Comparison of ENCODE assay signal across 9 cellular contexts in genomic region chr11:62854013-62854824, GRCh38. TPM values are rescaled to one million over a fixed set of nuclear protein-coding genes. Genes with fewer than 3 reads are reported as not detected.
DNase-seq lines count a peak whose midpoint lies in the region; ATAC-seq, FAIRE-seq and TF ChIP-seq lines count a peak whose summit lies in the region.
"Had no signal": no experiment of that assay in that cellular context is flagged by ENCODE, and none has a peak within 500 bp of the region (broad histone marks: within the 10 kb centered on the region; RNA-seq: fewer than 3 reads in every experiment).

No MANE protein-coding gene starts in this region.

- DNase-seq in left ventricle myocardium inferior: no peak
- no peak for DNase-seq in left cardiac atrium
- DNase-seq in astrocyte (ENCODE audit: low read depth): no peak
- DNase-seq in lung (ENCODE audit: low spot score): no peak
- DNase-seq in upper lobe of right lung: no peak
- no peak for DNase-seq in NOMO-1 treated with dmso at 0.1 percent for 144 hours (lab: John Stamatoyannopoulos, UW; ENCODE audit: unreplicated experiment)

- TF ChIP-seq CTCF in left ventricle myocardium inferior (IDR thresholded peaks at IDR 0.05; ENCODE audit: borderline replicate concordance) (no peak), astrocyte (IDR thresholded peaks at IDR 0.05; ENCODE audit: insufficient read depth, low read depth, low read length) (no peak), lung (IDR thresholded peaks at IDR 0.05; ENCODE audit: control extremely low read depth, extremely low read depth) (no peak), upper lobe of right lung (IDR thresholded peaks at IDR 0.05) (no peak)

- H3K4me2 ChIP-seq in astrocyte (ENCODE audit: low read length): peak overlapping the region; percentile 99

- H3K4me3 Mint-ChIP-seq in astrocyte (ENCODE audit: unreplicated experiment): peak overlapping the region; percentile 98

- FAIRE-seq in astrocyte (lab: Jason Lieb, UNC): no peak

- peak overlapping the region; percentile 56 for H3K27ac Mint-ChIP-seq in astrocyte (ENCODE audit: unreplicated experiment)

- intact Hi-C loops in left ventricle myocardium inferior (cut with micrococcal nuclease) (no loop called here), left cardiac atrium (cut with DNase I) (loop anchor here in 1 of 2 donors (10.0 kb wide), 1 partner anchor 249 kb away; the partner anchor contains the start of gene MTA2), upper lobe of right lung (cut with DNase I) (loop anchor here (10.0 kb wide), 1 partner anchor 59 kb away; the partner anchor contains the start of gene TMEM223)

- no peaks in the 10 kb centered on the region for H3K27me3 ChIP-seq in left ventricle myocardium inferior (ENCODE audit: low read depth)
- no peaks in the 10 kb centered on the region for H3K27me3 ChIP-seq in astrocyte (ENCODE audit: insufficient read depth, low read length)
- H3K27me3 ChIP-seq in lung (ENCODE audit: control insufficient read depth, insufficient read depth): no peaks in the 10 kb centered on the region
- H3K27me3 ChIP-seq in upper lobe of right lung: no peaks in the 10 kb centered on the region

- no peaks in the 10 kb centered on the region for H3K9me3 Mint-ChIP-seq in astrocyte (ENCODE audit: unreplicated experiment)

- peaks cover 35% of the 10 kb centered on the region for H3K4me1 Mint-ChIP-seq in astrocyte (ENCODE audit: low read depth, unreplicated experiment)

- peak overlapping the region; percentile 91 for H3K9ac ChIP-seq in astrocyte (ENCODE audit: low read length)

- ATAC-seq in left cardiac atrium: no peak
- ATAC-seq in lung (ENCODE audit: insufficient read depth, low FRiP score): no peak
- no peak for ATAC-seq in upper lobe of right lung
- ATAC-seq in GM19397 (IDR thresholded peaks at IDR 0.05; ENCODE audit: unreplicated experiment): no peak
- ATAC-seq in GM21786 (IDR thresholded peaks at IDR 0.05; ENCODE audit: unreplicated experiment): no peak

- peaks cover 44% of the 10 kb centered on the region for H3K4me1 ChIP-seq in left ventricle myocardium inferior
- H3K4me1 ChIP-seq in astrocyte (ENCODE audit: insufficient read depth, low read length): peaks cover 22% of the 10 kb centered on the region
- H3K4me1 ChIP-seq in lung (ENCODE audit: control insufficient read depth in 2 of 2, insufficient read depth in 2 of 2, low read length in 2 of 2): peaks cover 2 to 12% of the 10 kb centered on the region in 2 donors
- H3K4me1 ChIP-seq in upper lobe of right lung: peaks cover 27% of the 10 kb centered on the region

- H4K20me1 ChIP-seq in astrocyte (ENCODE audit: insufficient read depth, low read length): peaks cover 46% of the 10 kb centered on the region

- H3K36me3 ChIP-seq in left ventricle myocardium inferior: peaks cover 33% of the 10 kb centered on the region
- peaks cover 35% of the 10 kb centered on the region for H3K36me3 ChIP-seq in astrocyte (ENCODE audit: insufficient read depth, low read length)
- peaks cover 13 to 16% of the 10 kb centered on the region in 2 donors for H3K36me3 ChIP-seq in lung (ENCODE audit: control insufficient read depth in 2 of 2, insufficient read depth in 2 of 2, low read length in 2 of 2)
- H3K36me3 ChIP-seq in upper lobe of right lung: peaks cover 36% of the 10 kb centered on the region

- H3K9me3 ChIP-seq in left ventricle myocardium inferior (replicated peaks) (no peaks in the 10 kb centered on the region), astrocyte (ENCODE audit: insufficient read depth, low read depth, low read length) (no peaks in the 10 kb centered on the region), lung (ENCODE audit: control insufficient read depth in 2 of 2, insufficient read depth in 1 of 2, low read length in 1 of 2) (no peaks in the 10 kb centered on the region), upper lobe of right lung (no peaks in the 10 kb centered on the region)

- H3K4me3 ChIP-seq in left ventricle myocardium inferior: peak overlapping the region; percentile 94
- peak overlapping the region; percentile 92 for H3K4me3 ChIP-seq in astrocyte (ENCODE audit: insufficient read depth, low read depth, low read length)
- peak overlapping the region; percentile 86 for H3K4me3 ChIP-seq in lung
- H3K4me3 ChIP-seq in upper lobe of right lung: peak overlapping the region; percentile 87

- peaks cover 50% of the 10 kb centered on the region for H3K79me2 ChIP-seq in astrocyte (ENCODE audit: insufficient read depth, low read length)

- H3K27me3 Mint-ChIP-seq in astrocyte (ENCODE audit: low read depth, unreplicated experiment): no peaks in the 10 kb centered on the region

- 14 to 21% methylated on average over 8 of the region's 8 CpGs for WGBS in lung, 2 donors

- H3K27ac ChIP-seq in left ventricle myocardium inferior (replicated peaks) (peak overlapping the region; percentile 88), astrocyte (ENCODE audit: low read depth, low read length) (no peak overlapping the region), lung (ENCODE audit: low read depth in 1 of 2, low read length in 1 of 2) (peak overlapping the region in 1 of 2 donors; percentile 88), upper lobe of right lung (peak overlapping the region; percentile 24)

- no peak overlapping the region for H2AFZ ChIP-seq in astrocyte (ENCODE audit: low read depth, low read length)

- H3K36me3 Mint-ChIP-seq in astrocyte (ENCODE audit: low read depth, unreplicated experiment): peaks cover 30% of the 10 kb centered on the region

RNA-seq across cellular contexts. Expression of gene WDR74, which starts 14.8 kb away (rescaled TPM):
- 24.3 TPM for total RNA-seq in left ventricle myocardium inferior
- total RNA-seq in left cardiac atrium: 10 to 100 TPM; 24.6 to 32.2 TPM
- 46.8 and 53.5 TPM in 2 replicates for total RNA-seq in astrocyte
- total RNA-seq in lung: 10 to 100 TPM; 26.2 to 41.4 TPM
- 10 to 100 TPM; 42.5 to 64.1 TPM for polyA plus RNA-seq in lung
- total RNA-seq in upper lobe of right lung: 43.9 TPM

RNA-seq across cellular contexts. Expression of gene TEX54, which starts 21.6 kb away (rescaled TPM):
- total RNA-seq in left ventricle myocardium inferior: not detected
- not detected for total RNA-seq in left cardiac atrium
- total RNA-seq in astrocyte: not detected in 2 replicates
- not detected for total RNA-seq in lung
- not detected for polyA plus RNA-seq in lung
- total RNA-seq in upper lobe of right lung: not detected
- total RNA-seq: T-helper 1 cell treated with Interleukin-12 subunit alpha and Interleukin-12 subunit beta and Interleukin-4 antibody, amounts not matched to agents 30 ng/mL and 1 ng/mL, for 36 hours had no signal

RNA-seq across cellular contexts. Expression of gene STX5, which starts 22.4 kb away (rescaled TPM):
- total RNA-seq in left ventricle myocardium inferior: 16.7 TPM
- total RNA-seq in left cardiac atrium: 10 to 100 TPM; 22.1 to 23.2 TPM
- total RNA-seq in astrocyte: 44.2 and 45.7 TPM in 2 replicates
- total RNA-seq in lung: 10 to 100 TPM; 38.7 to 47.6 TPM
- polyA plus RNA-seq in lung: 10 to 100 TPM; 19.8 to 36.6 TPM
- 40.9 TPM for total RNA-seq in upper lobe of right lung

RNA-seq across cellular contexts. Expression of gene SLC3A2, which starts 26.5 kb away (rescaled TPM):
- 35.0 TPM for total RNA-seq in left ventricle myocardium inferior
- total RNA-seq in left cardiac atrium: 10 to 100 TPM; 45.2 to 91.2 TPM
- 588 and 592 TPM in 2 replicates for total RNA-seq in astrocyte
- total RNA-seq in lung: 100 to 1,000 TPM; 151 to 249 TPM
- polyA plus RNA-seq in lung: 100 to 1,000 TPM; 173 to 265 TPM
- total RNA-seq in upper lobe of right lung: 255 TPM

RNA-seq across cellular contexts. Expression of gene NXF1, which starts 49.0 kb away (rescaled TPM):
- total RNA-seq in left ventricle myocardium inferior (43.2 TPM), left cardiac atrium (10 to 100 TPM; 40.5 to 45.6 TPM), astrocyte (51.4 and 55.9 TPM in 2 replicates), lung (10 to 100 TPM; 62.6 to 89.4 TPM), upper lobe of right lung (96.2 TPM)
- 10 to 100 TPM; 68.4 to 82.5 TPM for polyA plus RNA-seq in lung
